In the genomic region with DNA sequence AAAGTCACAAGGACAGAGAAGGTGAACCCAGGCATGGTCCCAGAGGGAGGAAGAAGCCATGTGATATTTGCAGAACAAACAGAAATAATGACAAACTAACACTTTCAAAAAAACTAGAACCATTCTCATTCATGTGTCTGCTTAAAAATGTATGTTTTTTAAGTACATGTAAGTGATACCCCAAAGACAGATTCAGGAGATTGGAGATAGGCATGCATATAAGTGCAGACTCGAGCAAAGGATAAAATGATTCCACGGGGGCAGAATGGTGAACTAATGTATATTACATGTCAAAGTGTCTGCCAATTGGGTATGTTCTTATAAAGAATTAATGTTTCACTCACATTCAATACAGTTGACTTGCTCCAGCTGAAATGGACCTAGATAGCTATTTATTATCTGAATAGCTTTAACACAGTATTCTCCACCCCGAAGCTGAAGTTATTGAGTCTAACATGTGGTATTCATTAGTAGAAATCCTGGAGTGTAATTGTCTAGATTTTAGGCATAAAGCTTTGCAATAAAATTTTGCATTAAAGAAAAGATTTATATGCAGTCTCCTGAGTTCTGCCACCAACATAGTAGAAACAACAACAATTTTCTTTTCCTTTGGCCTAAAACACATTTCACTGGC, we compare ENCODE assay signal across 23 cellular contexts.
DNase-seq lines count a peak whose midpoint lies in the region; ATAC-seq and TF ChIP-seq lines count a peak whose summit lies in the region.
"Had no signal": no experiment of that assay in that cellular context is flagged by ENCODE, and none has a peak within 500 bp of the region (broad histone marks: within the 10 kb centered on the region; RNA-seq: fewer than 3 reads in every experiment).

No MANE protein-coding gene starts in this region.

- no peak for TF ChIP-seq POLR2A in IMR-90 (IDR thresholded peaks at IDR 0.05; ENCODE audit: low read depth, low read length)
- no peak for TF ChIP-seq POLR2A in erythroblast (IDR thresholded peaks at IDR 0.05; ENCODE audit: low read length)

- TF ChIP-seq CTCF in A673 (conservative IDR thresholded peaks at IDR 0.05; ENCODE audit: low read depth, low read length) = no peak
- no peak for TF ChIP-seq CTCF in IMR-90 (conservative IDR thresholded peaks at IDR 0.05; ENCODE audit: low read depth, low read length)
- no peak for TF ChIP-seq CTCF in mesothelial cell of epicardium (IDR thresholded peaks at IDR 0.05; ENCODE audit: unreplicated experiment)

- no peak overlapping the region for H2AK9ac ChIP-seq in IMR-90 (replicated peaks; ENCODE audit: low read depth, low read length, poor library complexity)

- H2BK15ac ChIP-seq in IMR-90 (ENCODE audit: low read depth, low read length) = no peak overlapping the region

- peak; percentile 89 for DNase-seq in A673 (ENCODE audit: low spot score)
- no peak for DNase-seq in IMR-90
- peak; percentile 23 for DNase-seq in dedifferentiated amniotic fluid mesenchymal stem cell (ENCODE audit: extremely low spot score)
- no peak for DNase-seq in mesothelial cell of epicardium (ENCODE audit: low spot score in 2 of 2, unreplicated experiment in 2 of 2)
- no peak for DNase-seq in naive thymus-derived CD4-positive, alpha-beta T cell
- no peak for DNase-seq in erythroblast (lab: John Stamatoyannopoulos, UW)
- DNase-seq in kidney glomerular epithelial cell (lab: John Stamatoyannopoulos, UW) = no peak
- DNase-seq in NCI-H526 (lab: John Stamatoyannopoulos, UW) = no peak
- DNase-seq: activated naive CD4-positive, alpha-beta T cell treated with anti-CD3 and anti-CD28 coated beads, Interleukin-2, amount 10 ng/mL, durations not matched to agents 7 days and 5 days; activated T-cell treated with anti-CD3 and anti-CD28 coated beads, Interleukin-2, amount 50 U/mL, for 48 hours; anterior cingulate cortex; CD4-positive, alpha-beta T cell; dorsolateral prefrontal cortex; KBM-7; kidney; naive B cell; NCI-H526 treated with DMSO at 0.1 percent for 48 hours; sigmoid colon; stimulated activated CD8-positive, alpha-beta memory T cell treated with anti-CD3 and anti-CD28 coated beads, Interleukin-4, amount 100 ng/mL, for 48 hours; upper lobe of right lung had no signal

- 20% methylated on average over 1 of the region's 3 CpGs; no CpG with 5 or more reads in 1 of the 2 experiments for WGBS in IMR-90 (ENCODE audit: extremely low coverage in 2 of 2, insufficient read length in 1 of 2), 2 experiments

- no TSS peak for BruUV-seq in A673 (replicated peaks; lab: Mats Ljungman, UMichigan)
- no TSS peak for BruUV-seq in IMR-90 (replicated peaks; lab: Mats Ljungman, UMichigan)

- no peaks in the 10 kb centered on the region for H3K36me3 ChIP-seq in A673 (ENCODE audit: insufficient read depth, low read length, poor library complexity, severe bottlenecking)
- no peaks in the 10 kb centered on the region for H3K36me3 ChIP-seq in IMR-90 (ENCODE audit: control insufficient read depth, insufficient read depth, low read length)
- no peaks in the 10 kb centered on the region for H3K36me3 ChIP-seq in naive thymus-derived CD4-positive, alpha-beta T cell (ENCODE audit: control insufficient read depth in 2 of 3, insufficient read depth in 3 of 3, low read length in 3 of 3)
- H3K36me3 ChIP-seq: gastroesophageal sphincter, sigmoid colon, upper lobe of right lung had no signal

- H3K23ac ChIP-seq in IMR-90 (ENCODE audit: low read depth, low read length) = no peak overlapping the region

- CTCF ChIA-PET in A673 (lab: Charles Lee) (no interaction called here), IMR-90 (lab: Yijun Ruan, JAX) (interaction anchor here (1.7 kb wide), 1 partner anchor 255 kb away, joined by 5 read pairs; no protein-coding TSS in a partner anchor)
- CTCF ChIA-PET in naive thymus-derived CD4-positive, alpha-beta T cell (lab: Charles Lee) = no interaction called here

- H3K4me1 ChIP-seq in A673 (ENCODE audit: insufficient read depth, low read length, poor library complexity, severe bottlenecking) (peaks cover 39% of the 10 kb centered on the region), IMR-90 (ENCODE audit: control insufficient read depth, insufficient read depth, low read length) (peaks cover 3% of the 10 kb centered on the region; the same call in 1 of the 2 replicates)
- no peaks in the 10 kb centered on the region for H3K4me1 ChIP-seq in naive thymus-derived CD4-positive, alpha-beta T cell (ENCODE audit: control insufficient read depth in 2 of 2, insufficient read depth in 2 of 2, low read length in 2 of 2)
- H3K4me1 ChIP-seq: gastroesophageal sphincter, sigmoid colon, upper lobe of right lung had no signal

- H3K27me3 ChIP-seq in A673 (replicated peaks; ENCODE audit: insufficient read depth, low read depth, low read length, poor library complexity) (no peaks in the 10 kb centered on the region), IMR-90 (ENCODE audit: control insufficient read depth, insufficient read depth, low read length) (no peaks in the 10 kb centered on the region)
- no peaks in the 10 kb centered on the region for H3K27me3 ChIP-seq in naive thymus-derived CD4-positive, alpha-beta T cell (ENCODE audit: control insufficient read depth in 2 of 2, insufficient read depth in 2 of 2, low read length in 2 of 2)
- H3K27me3 ChIP-seq: dorsolateral prefrontal cortex, gastroesophageal sphincter, sigmoid colon, upper lobe of right lung had no signal

- H3K4me1 Mint-ChIP-seq in mesothelial cell of epicardium = peaks cover 38% of the 10 kb centered on the region
- H3K4me1 Mint-ChIP-seq in naive thymus-derived CD4-positive, alpha-beta T cell = peaks cover 0 to 27% (median 0%) of the 10 kb centered on the region in 7 donors
- H3K4me1 Mint-ChIP-seq: naive B cell had no signal

- H2BK5ac ChIP-seq in IMR-90 (ENCODE audit: low read depth, low read length, poor library complexity, severe bottlenecking) = no peak overlapping the region

- H2AK5ac ChIP-seq in IMR-90 (ENCODE audit: low read depth, low read length) = no peak overlapping the region

- H3K4me2 ChIP-seq in IMR-90 (ENCODE audit: low read depth, low read length) = no peak overlapping the region

- intact Hi-C loops in A673 (cut with micrococcal nuclease; ENCODE audit: unreplicated experiment) = no loop called here
- intact Hi-C loops in IMR-90 (cut with micrococcal nuclease) = loop anchor here (10.0 kb wide), 1 partner anchor 1107 kb away; the partner anchor contains the start of gene RPS3A
- intact Hi-C loops in naive thymus-derived CD4-positive, alpha-beta T cell (cut with micrococcal nuclease) = no loop called here

- no peak overlapping the region for H3K9ac ChIP-seq in IMR-90 (ENCODE audit: low read depth, low read length)

- no peak overlapping the region for H2BK20ac ChIP-seq in IMR-90 (ENCODE audit: low read depth, low read length)

- H3K4ac ChIP-seq in IMR-90 (ENCODE audit: low read depth, low read length) = no peak overlapping the region

- no peak overlapping the region for H2BK120ac ChIP-seq in IMR-90 (ENCODE audit: low read depth, low read length)

- no peak overlapping the region for H3K18ac ChIP-seq in IMR-90 (ENCODE audit: low read depth, low read length)

- no peak overlapping the region for H4K91ac ChIP-seq in IMR-90 (ENCODE audit: insufficient read depth, low read depth, low read length)

- H3K9me3 ChIP-seq in A673 (ENCODE audit: low read depth, low read length, poor library complexity, severe bottlenecking) (no peaks in the 10 kb centered on the region), IMR-90 (ENCODE audit: control insufficient read depth, insufficient read depth, low read length) (no peaks in the 10 kb centered on the region)
- no peaks in the 10 kb centered on the region for H3K9me3 ChIP-seq in naive thymus-derived CD4-positive, alpha-beta T cell (ENCODE audit: control insufficient read depth in 2 of 3, low read length in 3 of 3)
- H3K9me3 ChIP-seq: gastroesophageal sphincter, sigmoid colon, upper lobe of right lung had no signal

- ATAC-seq in IMR-90 (ENCODE audit: low read depth) = peak; percentile 24; the same call in 1 of the 2 replicates
- ATAC-seq in naive thymus-derived CD4-positive, alpha-beta T cell = no peak
- ATAC-seq: activated CD4-positive, CD25-positive, alpha-beta regulatory T cell treated with anti-CD3 and anti-CD28 coated beads, Interleukin-2, amount 50 U/mL, for 24 hours; gastroesophageal sphincter; HCT116; upper lobe of right lung had no signal

- no peak overlapping the region for H4K5ac ChIP-seq in IMR-90 (ENCODE audit: low read depth, low read length)

- peak overlapping the region; percentile 9 for H3K4me3 Mint-ChIP-seq in mesothelial cell of epicardium
- H3K4me3 Mint-ChIP-seq in naive thymus-derived CD4-positive, alpha-beta T cell = no peak overlapping the region
- H3K4me3 Mint-ChIP-seq: activated naive CD4-positive, alpha-beta T cell treated with anti-CD3 and anti-CD28 coated beads, Interleukin-2, amount 10 ng/mL, durations not matched to agents 7 days and 5 days; CD4-positive, alpha-beta T cell; naive B cell had no signal

- no peaks in the 10 kb centered on the region for H3K27me3 Mint-ChIP-seq in mesothelial cell of epicardium (ENCODE audit: low read depth)
- H3K27me3 Mint-ChIP-seq in naive thymus-derived CD4-positive, alpha-beta T cell = peaks cover 0 to 8% (median 0%) of the 10 kb centered on the region in 5 donors
- H3K27me3 Mint-ChIP-seq: activated naive CD4-positive, alpha-beta T cell treated with anti-CD3 and anti-CD28 coated beads, Interleukin-2, amount 10 ng/mL, durations not matched to agents 7 days and 5 days; naive B cell had no signal

- POLR2A ChIA-PET in A673 (lab: Charles Lee; ENCODE audit: low non-redundant PET) = interaction anchor here (0.6 kb wide), 1 partner anchor 211 kb away, joined by 3 read pairs; no protein-coding TSS in a partner anchor
- POLR2A ChIA-PET in IMR-90 (lab: Charles Lee; ENCODE audit: unreplicated experiment) = no interaction called here
- POLR2A ChIA-PET in naive thymus-derived CD4-positive, alpha-beta T cell (lab: Charles Lee) = no interaction called here

- in situ Hi-C loops in IMR-90 (cut with MboI; ENCODE audit: low sequenced_read_pairs) = loop anchor here (10.0 kb wide), 1 partner anchor 887 kb away; no protein-coding TSS in a partner anchor

- no peaks in the 10 kb centered on the region for H4K20me1 ChIP-seq in IMR-90 (ENCODE audit: insufficient read depth, low read length)

- H3K56ac ChIP-seq in IMR-90 (ENCODE audit: extremely low read depth, insufficient read depth, low read length) = no peak overlapping the region

- H4K8ac ChIP-seq in IMR-90 (ENCODE audit: low read depth in 2 of 2, low read length in 2 of 2) = no peak overlapping the region

- H3K4me3 ChIP-seq in A673 (ENCODE audit: low read depth, low read length, poor library complexity, severe bottlenecking) = peak overlapping the region; percentile 32
- H3K4me3 ChIP-seq in IMR-90 (ENCODE audit: insufficient read depth, low read depth, low read length) = no peak overlapping the region
- H3K4me3 ChIP-seq in naive thymus-derived CD4-positive, alpha-beta T cell (ENCODE audit: low read length) = no peak overlapping the region
- H3K4me3 ChIP-seq: gastroesophageal sphincter, sigmoid colon, upper lobe of right lung had no signal

- no peaks in the 10 kb centered on the region for H3K9me3 Mint-ChIP-seq in mesothelial cell of epicardium
- H3K9me3 Mint-ChIP-seq in naive thymus-derived CD4-positive, alpha-beta T cell = peaks cover 0 to 2% (median 0%) of the 10 kb centered on the region in 11 donors
- H3K9me3 Mint-ChIP-seq: CD4-positive, alpha-beta T cell; naive B cell had no signal

- H3K9me1 ChIP-seq in IMR-90 (ENCODE audit: insufficient read depth, low read length) = 0 out of 2 replicates have a peak, but pooled peaks cover 3% of the 10 kb centered on the region

- H3K14ac ChIP-seq in IMR-90 (replicated peaks; ENCODE audit: low read depth, low read length) = no peak overlapping the region

- peak overlapping the region; percentile 95 for H3K27ac ChIP-seq in A673 (ENCODE audit: low read depth, low read length, poor library complexity, severe bottlenecking)
- H3K27ac ChIP-seq in IMR-90 (ENCODE audit: insufficient read depth, low read length) = no peak overlapping the region
- H3K27ac ChIP-seq in naive thymus-derived CD4-positive, alpha-beta T cell (ENCODE audit: low read depth, low read length) = no peak overlapping the region
- H3K27ac ChIP-seq: dorsolateral prefrontal cortex, gastroesophageal sphincter, sigmoid colon, upper lobe of right lung had no signal

- dilution Hi-C loops in IMR-90 (cut with HindIII; ENCODE audit: low sequenced_read_pairs, unreplicated experiment) = no loop called here

- H3K36me3 Mint-ChIP-seq in mesothelial cell of epicardium = peaks cover 1% of the 10 kb centered on the region
- peaks cover 0 to 6% (median 0%) of the 10 kb centered on the region in 5 donors for H3K36me3 Mint-ChIP-seq in naive thymus-derived CD4-positive, alpha-beta T cell
- H3K36me3 Mint-ChIP-seq: activated naive CD4-positive, alpha-beta T cell treated with anti-CD3 and anti-CD28 coated beads, Interleukin-2, amount 10 ng/mL, durations not matched to agents 7 days and 5 days; naive B cell had no signal

- H3K27ac Mint-ChIP-seq in mesothelial cell of epicardium = peak overlapping the region; percentile 83
- H3K27ac Mint-ChIP-seq in naive thymus-derived CD4-positive, alpha-beta T cell = no peak overlapping the region
- H3K27ac Mint-ChIP-seq: activated naive CD4-positive, alpha-beta T cell treated with anti-CD3 and anti-CD28 coated beads, Interleukin-2, amount 10 ng/mL, durations not matched to agents 7 days and 5 days; CD4-positive, alpha-beta T cell; naive B cell had no signal

- H3K79me1 ChIP-seq in IMR-90 (ENCODE audit: low read depth in 1 of 2, low read length in 2 of 2) = no peaks in the 10 kb centered on the region

- no peak for TF ChIP-seq RAD21 in IMR-90 (IDR thresholded peaks at IDR 0.05; ENCODE audit: low read length)

- H2AFZ ChIP-seq in IMR-90 (replicated peaks; ENCODE audit: low read length, poor library complexity) = no peak overlapping the region

Comparison
In these comparisons a context has a peak if more than half of its experiments do, and no peak if none do; other contexts are left out.
1. DNase-seq: peak in A673 (single experiment) and dedifferentiated amniotic fluid mesenchymal stem cell (single experiment); none in IMR-90 (single experiment), mesothelial cell of epicardium (0 of 2), naive thymus-derived CD4-positive, alpha-beta T cell (0 of 9), erythroblast (0 of 2), kidney glomerular epithelial cell (single experiment) and NCI-H526 (0 of 2).